8 cellular contexts compared by ENCODE assay signal in genomic region chr12:115998119-115998633, GRCh38.
DNase-seq lines count a peak whose midpoint lies in the region; ATAC-seq and TF ChIP-seq lines count a peak whose summit lies in the region.

No MANE protein-coding gene starts in this region.

- H3F3A ChIP-seq in Loucy (ENCODE audit: low read depth) = no peaks in the 10 kb centered on the region

- H3K27ac Mint-ChIP-seq in glutamatergic neuron (ENCODE audit: unreplicated experiment) = no peak overlapping the region

- H3K9me3 Mint-ChIP-seq in glutamatergic neuron (ENCODE audit: unreplicated experiment) = peaks cover 1% of the 10 kb centered on the region

- H3K9me3 ChIP-seq in AG04450 (ENCODE audit: control insufficient read depth, insufficient read depth, low read length) (no peaks in the 10 kb centered on the region), Loucy (ENCODE audit: insufficient read depth, low read depth, low read length) (no peaks in the 10 kb centered on the region)

- H3K27ac ChIP-seq in AG04450 (ENCODE audit: low read depth, low read length) = no peak overlapping the region

- H3K4me1 ChIP-seq in Loucy (ENCODE audit: insufficient read depth, low read length, poor library complexity, severe bottlenecking) = peaks cover 15% of the 10 kb centered on the region

- CTCF ChIA-PET in AG04450 (lab: Charles Lee) = interaction anchor here (0.5 to 3.3 kb wide), 39 partner anchors 10 to 1166 kb away, joined by 3 to 35 read pairs (median 4); no protein-coding TSS in a partner anchor

- H3K4me1 Mint-ChIP-seq in glutamatergic neuron (ENCODE audit: low read depth, unreplicated experiment) = peaks cover 2% of the 10 kb centered on the region

- H3K27me3 ChIP-seq in AG04450 (ENCODE audit: control insufficient read depth, insufficient read depth, low read length) (no peaks in the 10 kb centered on the region), Loucy (ENCODE audit: insufficient read depth, low read length, poor library complexity, severe bottlenecking) (no peaks in the 10 kb centered on the region)

- peaks cover 3% of the 10 kb centered on the region for H4K20me1 ChIP-seq in Loucy (ENCODE audit: insufficient read depth, low read length, poor library complexity, severe bottlenecking)

- no peaks in the 10 kb centered on the region for H3K36me3 Mint-ChIP-seq in glutamatergic neuron (ENCODE audit: unreplicated experiment)

- H3K36me3 ChIP-seq in Loucy (ENCODE audit: insufficient read depth, low read length) = peaks cover 60% of the 10 kb centered on the region; the same call in 1 of the 2 replicates

- peaks cover 2% of the 10 kb centered on the region for H3K27me3 Mint-ChIP-seq in glutamatergic neuron (ENCODE audit: unreplicated experiment)

- no peak for ATAC-seq in HG02623 (IDR thresholded peaks at IDR 0.05; ENCODE audit: unreplicated experiment)
- ATAC-seq in GM18502 (IDR thresholded peaks at IDR 0.05; ENCODE audit: poor library complexity, unreplicated experiment) = no peak

- H3K4me3 ChIP-seq in AG04450 (ENCODE audit: low read depth, low read length) (no peak overlapping the region), Loucy (ENCODE audit: low read length, poor library complexity, severe bottlenecking) (no peak overlapping the region), WI38 (ENCODE audit: low read depth, low read length) (no peak overlapping the region)

- H2AFZ ChIP-seq in Loucy (ENCODE audit: low read length) = no peak overlapping the region

- peak overlapping the region; percentile 39 for H3K4me2 ChIP-seq in Loucy (ENCODE audit: low read depth, low read length, poor library complexity, severe bottlenecking)

- DNase-seq in AG04450 (ENCODE audit: low read depth, low spot score) (peak; percentile 27), GM04504 (ENCODE audit: low read depth) (peak; percentile 32), glutamatergic neuron (no peak), renal cortical epithelial cell (ENCODE audit: low read depth) (peak; percentile 69)

- no peak overlapping the region for H3K9ac ChIP-seq in Loucy (ENCODE audit: low read depth, low read length, poor library complexity, severe bottlenecking)

- no peaks in the 10 kb centered on the region for H3K79me2 ChIP-seq in Loucy (ENCODE audit: insufficient read depth, low read length)

- no peak overlapping the region for H3K4me3 Mint-ChIP-seq in glutamatergic neuron (ENCODE audit: unreplicated experiment)

- POLR2A ChIA-PET in AG04450 (lab: Yijun Ruan, JAX) = no interaction called here

- TF ChIP-seq CTCF in AG04450 (IDR thresholded peaks at IDR 0.05; ENCODE audit: low read depth, low read length) (peak; percentile 66), Loucy (conservative IDR thresholded peaks at IDR 0.05; ENCODE audit: low read length) (peak; percentile 94), WI38 (IDR thresholded peaks at IDR 0.05; ENCODE audit: low read depth, low read length) (peak; percentile 44; the same call in 1 of the 2 replicates), glutamatergic neuron (IDR thresholded peaks at IDR 0.05; ENCODE audit: partially characterized antibody, unreplicated experiment) (peak; percentile 99)

- no peaks in the 10 kb centered on the region for H3K9me2 ChIP-seq in Loucy (replicated peaks; ENCODE audit: low read depth, low read length)

Comparison
In these comparisons a context has a peak if more than half of its experiments do, and no peak if none do; other contexts are left out.
1. CTCF ChIP-seq: peak in every context shown above with its lines; median percentile 99 in glutamatergic neuron; 94 in Loucy; 66 in AG04450; 44 in WI38.